8 cellular contexts compared by ENCODE assay signal in genomic region chr10:50624154-50624865, GRCh38. TPM values are rescaled to one million over a fixed set of nuclear protein-coding genes. Genes with fewer than 3 reads are reported as not detected.
DNase-seq lines count a peak whose midpoint lies in the region; ATAC-seq and TF ChIP-seq lines count a peak whose summit lies in the region.

No MANE protein-coding gene starts in this region.

- no peaks in the 10 kb centered on the region for H3K27me3 ChIP-seq in layer of hippocampus (ENCODE audit: control insufficient read depth, insufficient read depth, low read length)

- DNase-seq in AG09319 (ENCODE audit: extremely low read depth, low read depth), result peak; percentile 88
- peak; percentile 83 for DNase-seq in NCI-H446 treated with DMSO at 0.1 percent for 48 hours (lab: John Stamatoyannopoulos, UW)
- DNase-seq in activated CD4-positive, alpha-beta T cell treated with anti-CD3 and anti-CD28 coated beads for 24 hours (ENCODE audit: low read depth in 2 of 2), result peak; percentile 92 to 97
- peak; percentile 98 for DNase-seq in chondrocyte (ENCODE audit: low spot score)
- peak; percentile 89 to 93 for DNase-seq in stimulated activated CD4-positive, alpha-beta T cell treated with anti-CD3 and anti-CD28 coated beads, Interleukin-1b, Interleukin-23, amount 100 ng/mL, for 1 hour (ENCODE audit: low read depth in 2 of 2)

- ATAC-seq in GM19023 (IDR thresholded peaks at IDR 0.05; ENCODE audit: unreplicated experiment) (peak; percentile 57), HG03280 (IDR thresholded peaks at IDR 0.05; ENCODE audit: unreplicated experiment) (peak; percentile 55)

- peak overlapping the region; percentile 99 for H3K27ac Mint-ChIP-seq in chondrocyte (ENCODE audit: unreplicated experiment)

- TF ChIP-seq CTCF in AG09319 (IDR thresholded peaks at IDR 0.05; ENCODE audit: low read depth, low read length), result peak; percentile 1
- peak; percentile 2 for TF ChIP-seq CTCF in chondrocyte (IDR thresholded peaks at IDR 0.05)

- peak overlapping the region; percentile 98 for H3K27ac ChIP-seq in layer of hippocampus (ENCODE audit: low read depth, low read length)

- peak overlapping the region; percentile 82 for H3K4me3 Mint-ChIP-seq in chondrocyte (ENCODE audit: unreplicated experiment)

- no peaks in the 10 kb centered on the region for H3K9me3 Mint-ChIP-seq in chondrocyte (ENCODE audit: low read depth)

- H3K4me1 Mint-ChIP-seq in chondrocyte (ENCODE audit: low read depth), result peaks cover 26% of the 10 kb centered on the region

- H3K36me3 Mint-ChIP-seq in chondrocyte (ENCODE audit: low read depth), result no peaks in the 10 kb centered on the region

- no peaks in the 10 kb centered on the region for H3K27me3 Mint-ChIP-seq in chondrocyte (ENCODE audit: low read depth)

RNA-seq across cellular contexts. Expression of gene SGMS1, which starts 0.6 kb away (rescaled TPM):
- total RNA-seq in chondrocyte, result 22.6 to 27.1 TPM (median 24.9 TPM) in 3 replicates

Comparison
In these comparisons a context has a peak if more than half of its experiments do, and no peak if none do; other contexts are left out.
1. Peak in every context shown above with its lines: DNase-seq, ATAC-seq and H3K27ac ChIP-seq.